In the genomic region with DNA sequence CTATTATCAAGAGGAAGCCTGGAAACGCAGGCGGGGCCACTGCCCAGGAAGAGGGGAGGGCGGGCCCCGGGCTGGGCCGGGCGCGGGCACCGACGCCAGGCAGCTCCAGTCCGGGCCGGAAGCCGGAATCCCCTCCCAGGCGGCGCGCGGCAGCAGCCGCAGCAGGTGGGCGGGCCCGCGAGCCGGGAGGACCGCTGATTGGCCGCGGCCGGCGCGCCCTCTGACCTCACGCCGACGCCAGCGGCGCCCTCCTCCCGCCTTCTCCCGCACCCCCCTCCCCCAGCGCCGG, we compare ENCODE assay signal across 8 cellular contexts. TPM values are rescaled to one million over a fixed set of nuclear protein-coding genes. Genes with fewer than 3 reads are reported as not detected.
DNase-seq lines count a peak whose midpoint lies in the region; ATAC-seq, FAIRE-seq and TF ChIP-seq lines count a peak whose summit lies in the region.

No MANE protein-coding gene starts in this region.

- peaks cover 3 to 39% (median 30%) of the 10 kb centered on the region in 9 donors for H3K4me1 ChIP-seq in heart right ventricle

- H3K27ac Mint-ChIP-seq in type B pancreatic cell = peak overlapping the region; percentile 91

- H3K4me3 ChIP-seq in heart right ventricle = peak overlapping the region; percentile 52 to 86 (median 76)

- ATAC-seq in HG02840 (IDR thresholded peaks at IDR 0.05; ENCODE audit: low FRiP score, unreplicated experiment) = peak; percentile 86
- peak; percentile 96 to 98 (median 97) for ATAC-seq in heart right ventricle

- H3K36me3 ChIP-seq in heart right ventricle = peaks cover 0 to 32% (median 10%) of the 10 kb centered on the region in 9 donors

- H3K9me3 Mint-ChIP-seq in type B pancreatic cell = no peaks in the 10 kb centered on the region

- intact Hi-C loops in heart right ventricle (cut with DNase I) = loop anchor here in 7 of 10 donors (1.0 to 5.0 kb wide), 4 partner anchors 22 to 35 kb away; a partner anchor contains a TSS
- intact Hi-C loops in posterior cingulate gyrus (cut with DNase I) = loop anchor here (1.0 to 2.0 kb wide), 2 partner anchors 21 to 36 kb away; a partner anchor contains a TSS

- WGBS in heart right ventricle, 2 donors = 0 to 1% methylated on average over 27 to 36 of the region's 36 CpGs

- H3K27me3 Mint-ChIP-seq in type B pancreatic cell = peaks cover 8% of the 10 kb centered on the region

- DNase-seq in GM12891 (ENCODE audit: insufficient read length, low spot score) = peak; percentile 98
- peak; percentile 86 for DNase-seq in NCI-H1436 (lab: John Stamatoyannopoulos, UW)
- peak; percentile 86 for DNase-seq in T follicular helper cell (ENCODE audit: low read depth)
- DNase-seq in amniotic epithelial cell (ENCODE audit: low read depth) = peak; percentile 88
- peak; percentile 93 to 95 for DNase-seq in heart right ventricle
- peak; percentile 80 to 99 (median 90) for DNase-seq in posterior cingulate gyrus
- peak; percentile 96 for DNase-seq in type B pancreatic cell (ENCODE audit: extremely low spot score, unreplicated experiment)

- TF ChIP-seq POLR2A in GM12891 (IDR thresholded peaks at IDR 0.05; ENCODE audit: low read depth, low read length) = no peak

- H3K27me3 ChIP-seq in heart right ventricle = no peaks in the 10 kb centered on the region

- peak overlapping the region; percentile 93 for H3K4me3 Mint-ChIP-seq in type B pancreatic cell

- FAIRE-seq in GM12891 (lab: Jason Lieb, UNC) = peak; percentile 96

- TF ChIP-seq CTCF in heart right ventricle (IDR thresholded peaks at IDR 0.05) (no peak), type B pancreatic cell (conservative IDR thresholded peaks at IDR 0.05) (no peak)

- peaks cover 18% of the 10 kb centered on the region for H3K4me1 Mint-ChIP-seq in type B pancreatic cell (ENCODE audit: unreplicated experiment)

- H3K9me3 ChIP-seq in heart right ventricle = no peaks in the 10 kb centered on the region

- peak overlapping the region; percentile 96 to 100 (median 99) for H3K27ac ChIP-seq in heart right ventricle

- peaks cover 2% of the 10 kb centered on the region for H3K36me3 Mint-ChIP-seq in type B pancreatic cell

TF ChIP-seq in GM12891, 5 proteins besides CTCF, POLR2A, EP300 and RAD21:
- TF ChIP-seq TAF1 (IDR thresholded peaks at IDR 0.05; ENCODE audit: low read depth, low read length) = 0 out of 2 replicates have a peak, but pooled peaks have one; percentile 23
- TF ChIP-seq SPI1 (IDR thresholded peaks at IDR 0.05; ENCODE audit: low read depth, low read length) = no peak
- TF ChIP-seq POU2F2 (IDR thresholded peaks at IDR 0.05; ENCODE audit: low read depth, low read length) = no peak

RNA-seq across cellular contexts. Expression of a gene that starts 0.4 kb away (rescaled TPM):
- 40.6 TPM for polyA plus RNA-seq in GM12891 (2012; ENCODE audit: low read depth, missing spikeins)
- total RNA-seq in heart right ventricle (10 to 100 TPM; 65.1 to 85.8 (median 73.9) TPM), type B pancreatic cell (ENCODE audit: low replicate concordance) (32.8 and 37.7 TPM in 2 replicates)
- 10 to 100 TPM; 64.9 to 65.5 TPM for polyA plus RNA-seq in heart right ventricle

RNA-seq across cellular contexts. Expression of a gene that starts 21.3 kb away (rescaled TPM):
- polyA plus RNA-seq in GM12891 (2012; ENCODE audit: low read depth, missing spikeins) = 15.2 TPM
- 10 to 100 TPM in 7 of 10 donors, 1 to 10 TPM in 3; 7.7 to 20.6 (median 10.4) TPM for total RNA-seq in heart right ventricle
- 10 to 100 TPM in 1 of 2 donors, 1 to 10 TPM in 1; 6.9 to 22.1 TPM for polyA plus RNA-seq in heart right ventricle
- 45.9 and 55.8 TPM in 2 replicates for total RNA-seq in type B pancreatic cell (ENCODE audit: low replicate concordance)

RNA-seq across cellular contexts. Expression of a gene that starts 35.0 kb away (rescaled TPM):
- polyA plus RNA-seq in GM12891 (2012; ENCODE audit: low read depth, missing spikeins) = 25.9 TPM
- total RNA-seq in heart right ventricle (10 to 100 TPM; 34.0 to 49.9 (median 41.5) TPM), type B pancreatic cell (ENCODE audit: low replicate concordance) (68.0 and 86.8 TPM in 2 replicates)
- 10 to 100 TPM; 11.7 to 17.2 TPM for polyA plus RNA-seq in heart right ventricle

Comparison
In these comparisons a context has a peak if more than half of its experiments do, and no peak if none do; other contexts are left out.
1. Peak in every context shown above with its lines: DNase-seq, ATAC-seq, H3K4me3 ChIP-seq and H3K27ac ChIP-seq.